ENCODE assay signal across 15 cellular contexts in the genomic region with DNA sequence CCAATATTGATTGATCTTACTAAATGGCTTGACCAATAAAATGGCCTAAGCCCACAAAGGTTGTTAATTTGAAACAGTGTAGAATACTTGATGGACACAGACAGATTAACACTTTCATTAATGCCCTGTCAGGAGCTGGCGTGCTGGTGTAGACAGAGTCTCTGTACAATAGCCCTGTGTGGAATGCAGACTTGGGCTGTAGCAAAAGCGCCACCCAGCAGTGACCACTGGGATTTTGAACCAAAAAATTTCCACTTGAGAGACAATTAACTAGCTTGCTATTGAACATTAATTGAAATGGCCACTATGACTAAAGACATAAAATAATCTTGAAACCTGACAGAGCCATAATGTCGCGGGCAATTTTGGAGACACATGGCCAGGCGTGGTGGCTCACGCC. TPM values are rescaled to one million over a fixed set of nuclear protein-coding genes. Genes with fewer than 3 reads are reported as not detected.
DNase-seq lines count a peak whose midpoint lies in the region; ATAC-seq and TF ChIP-seq lines count a peak whose summit lies in the region.
"Had no signal": no experiment of that assay in that cellular context is flagged by ENCODE, and none has a peak within 500 bp of the region (broad histone marks: within the 10 kb centered on the region; RNA-seq: fewer than 3 reads in every experiment).

No MANE protein-coding gene starts in this region.

- H3K4me3 ChIP-seq in brain microvascular endothelial cell (ENCODE audit: low read depth, low read length) (no peak overlapping the region), left lung (no peak overlapping the region)
- H3K4me3 ChIP-seq: right atrium auricular region, transverse colon had no signal

- H3K27me3 ChIP-seq in brain microvascular endothelial cell (replicated peaks) (no peaks in the 10 kb centered on the region), left lung (peaks cover 0 to 7% of the 10 kb centered on the region in 2 donors)
- H3K27me3 ChIP-seq: right atrium auricular region, transverse colon had no signal

- DNase-seq in EH (ENCODE audit: low read depth) (peak; percentile 61), M059J (ENCODE audit: low read depth) (peak; percentile 53), brain microvascular endothelial cell (peak; percentile 14), left lung (no peak)
- DNase-seq: activated CD4-positive, CD25-positive, alpha-beta regulatory T cell treated with anti-CD3 and anti-CD28 coated beads, Interleukin-2, amount 50 U/mL, for 72 hours; activated effector memory CD4-positive, alpha-beta T cell treated with Interleukin-2 at 50 U/mL for 16 hours; cerebellar nuclear complex; midbrain; NCI-H2107; transverse colon had no signal

- in situ Hi-C loops in brain microvascular endothelial cell (cut with HindIII; ENCODE audit: low pct_ligation_motif_present, low sequenced_read_pairs): no loop called here

- TF ChIP-seq CTCF in brain microvascular endothelial cell (IDR thresholded peaks at IDR 0.05; ENCODE audit: low read depth, low read length, missing control alignments) (peak; percentile 26), left lung (IDR thresholded peaks at IDR 0.05) (peak in 1 of 2 donors; percentile 24)

- H3K36me3 ChIP-seq in brain microvascular endothelial cell (replicated peaks): no peaks in the 10 kb centered on the region
- H3K36me3 ChIP-seq in left lung: no peaks in the 10 kb centered on the region
- H3K36me3 ChIP-seq: right atrium auricular region, transverse colon had no signal

- H3K9me3 ChIP-seq in left lung: no peaks in the 10 kb centered on the region
- H3K9me3 ChIP-seq: right atrium auricular region, transverse colon had no signal

- H3K27ac ChIP-seq in brain microvascular endothelial cell: no peak overlapping the region
- no peak overlapping the region for H3K27ac ChIP-seq in left lung
- H3K27ac ChIP-seq: right atrium auricular region, transverse colon had no signal

- intact Hi-C loops in left lung (cut with DNase I): no loop called here

- ATAC-seq in left lung (peak; percentile 87), HG03378 (IDR thresholded peaks at IDR 0.05; ENCODE audit: unreplicated experiment) (no peak), HG02852 (IDR thresholded peaks at IDR 0.05; ENCODE audit: unreplicated experiment) (no peak), GM18909 (IDR thresholded peaks at IDR 0.05; ENCODE audit: poor library complexity, unreplicated experiment) (no peak), GM19351 (IDR thresholded peaks at IDR 0.05; ENCODE audit: unreplicated experiment) (no peak)

- H3K4me1 ChIP-seq in left lung: peaks cover 0 to 4% of the 10 kb centered on the region in 2 donors
- H3K4me1 ChIP-seq: right atrium auricular region, transverse colon had no signal

RNA-seq across cellular contexts. Expression of a gene that starts 19.7 kb away (rescaled TPM):
- total RNA-seq in M059J (2014; rRNA removed; shearing (Covaris generic)): not detected in 2 replicates
- 1 to 10 TPM; 1.1 to 3.4 TPM for total RNA-seq in left lung
- total RNA-seq: right atrium auricular region had no signal

RNA-seq across cellular contexts. Expression of a gene that starts 50.7 kb away (rescaled TPM):
- 14.3 and 29.9 TPM in 2 replicates for total RNA-seq in M059J (2014; rRNA removed; shearing (Covaris generic))
- total RNA-seq in left lung: 10 to 100 TPM; 38.2 to 50.1 TPM

RNA-seq across cellular contexts. Expression of a gene that starts 50.9 kb away (rescaled TPM):
- total RNA-seq in M059J (2014; rRNA removed; shearing (Covaris generic)): 58.1 and 61.8 TPM in 2 replicates
- total RNA-seq in left lung: 100 to 1,000 TPM; 141 to 181 TPM

RNA-seq across cellular contexts. Expression of a gene that starts 53.0 kb away (rescaled TPM):
- total RNA-seq in M059J (2014; rRNA removed; shearing (Covaris generic)): not detected in 2 replicates
- total RNA-seq in left lung: 1 to 10 TPM; 2.5 to 3.5 TPM

RNA-seq across cellular contexts. Expression of a gene that starts 56.2 kb away (rescaled TPM):
- total RNA-seq in M059J (2014; rRNA removed; shearing (Covaris generic)): not detected in 2 replicates
- total RNA-seq in left lung: 100 to 1,000 TPM in 1 of 2 donors, 10 to 100 TPM in 1; 52.5 to 112 TPM

Comparison
In these comparisons a context has a peak if more than half of its experiments do, and no peak if none do; other contexts are left out.
1. DNase-seq: peak in EH (single experiment), M059J (single experiment) and brain microvascular endothelial cell (single experiment); none in left lung (0 of 2).